In genomic region chr15:74545776-74546656, GRCh38 we compare ENCODE assay signal across 8 cellular contexts. TPM values are rescaled to one million over a fixed set of nuclear protein-coding genes. Genes with fewer than 3 reads are reported as not detected.
DNase-seq lines count a peak whose midpoint lies in the region; ATAC-seq and TF ChIP-seq lines count a peak whose summit lies in the region.

No MANE protein-coding gene starts in this region.

- H3K36me3 ChIP-seq in kidney epithelial cell (ENCODE audit: control insufficient read depth, insufficient read depth, low read length): no peaks in the 10 kb centered on the region

- DNase-seq in 8988T (peak; percentile 65), NCI-H2196 treated with DMSO at 0.1 percent for 48 hours (lab: John Stamatoyannopoulos, UW; ENCODE audit: unreplicated experiment) (peak; percentile 82), cardiac fibroblast (ENCODE audit: low read depth in 2 of 2) (peak; percentile 100), kidney epithelial cell (ENCODE audit: low read depth) (peak; percentile 96)
- DNase-seq in activated CD4-positive, CD25-positive, alpha-beta regulatory T cell (lab: John Stamatoyannopoulos, UW): peak; percentile 60 to 79 (median 72)
- DNase-seq in stimulated activated CD4-positive, alpha-beta T cell treated with anti-CD3 and anti-CD28 coated beads, Interleukin-1b, Interleukin-23, amount 100 ng/mL, for 24 hours (ENCODE audit: low read depth in 4 of 4, low spot score in 1 of 4): peak; percentile 69 to 96 (median 86)

- peak; percentile 58 for ATAC-seq in GM18870 (IDR thresholded peaks at IDR 0.05; ENCODE audit: unreplicated experiment)
- ATAC-seq in HG03139 (IDR thresholded peaks at IDR 0.05; ENCODE audit: unreplicated experiment): peak; percentile 43

- H3K4me3 ChIP-seq in cardiac fibroblast (replicated peaks in 1 of 2; ENCODE audit: low read depth in 2 of 2, low read length in 2 of 2): no peak overlapping the region
- no peak overlapping the region for H3K4me3 ChIP-seq in kidney epithelial cell (ENCODE audit: low read depth, low read length)

- no peak for TF ChIP-seq CTCF in cardiac fibroblast (IDR thresholded peaks at IDR 0.05; ENCODE audit: low read depth, low read length)
- no peak for TF ChIP-seq CTCF in kidney epithelial cell (IDR thresholded peaks at IDR 0.05; ENCODE audit: insufficient read depth, low read length, poor library complexity, severe bottlenecking)

- H3K27me3 ChIP-seq in kidney epithelial cell (ENCODE audit: control insufficient read depth, insufficient read depth, low read length): no peaks in the 10 kb centered on the region

RNA-seq across cellular contexts. Expression of gene ARID3B, which starts 5.0 kb away (rescaled TPM):
- 13.1 and 13.4 TPM in 2 replicates for total RNA-seq in kidney epithelial cell
